ENCODE assay signal across 1 cellular context in genomic region chr14:21106506-21107359, GRCh38.
A peak's percentile ranks its signal among the peaks of the same experiment; 100 is the strongest.
TF ChIP-seq lines count a peak whose summit lies in the region.

No MANE protein-coding gene starts in this region.

TF ChIP-seq in HepG2, 621 proteins besides CTCF, POLR2A, EP300 and RAD21 (continued from another document and continues in another):
- TF ChIP-seq NFAT5 (CRISPR knock-in tag; IDR thresholded peaks at IDR 0.05) (no peak; the same call in 1 of the 2 replicates), ONECUT2 (CRISPR knock-in tag; IDR thresholded peaks at IDR 0.05) (no peak), ZNF446 (CRISPR knock-in tag; IDR thresholded peaks at IDR 0.05) (no peak), SNAPC5 (CRISPR knock-in tag; IDR thresholded peaks at IDR 0.05; ENCODE audit: borderline replicate concordance) (no peak), ZNF841 (CRISPR knock-in tag; IDR thresholded peaks at IDR 0.05; ENCODE audit: borderline replicate concordance) (no peak), NFKB2 (CRISPR knock-in tag; IDR thresholded peaks at IDR 0.05; ENCODE audit: borderline replicate concordance) (peak; percentile 76; the same call in 1 of the 2 replicates), ZSCAN29 (CRISPR knock-in tag; conservative IDR thresholded peaks at IDR 0.05) (peak; percentile 72; the same call in 1 of the 2 replicates), MED13 (CRISPR knock-in tag; IDR thresholded peaks at IDR 0.05) (no peak), RAD51 (IDR thresholded peaks at IDR 0.05; ENCODE audit: borderline replicate concordance) (no peak), AGO2 (optimal IDR thresholded peaks at IDR 0.05; ENCODE audit: low read depth, low read length) (no peak), MXD1 (CRISPR knock-in tag; IDR thresholded peaks at IDR 0.05) (peak; percentile 63; the same call in 1 of the 2 replicates), RFXAP (CRISPR knock-in tag; IDR thresholded peaks at IDR 0.05; ENCODE audit: borderline replicate concordance) (no peak), ZSCAN20 (CRISPR knock-in tag; IDR thresholded peaks at IDR 0.05; ENCODE audit: borderline replicate concordance) (0 out of 2 replicates have a peak, but pooled peaks have one; percentile 20), MEF2D (CRISPR knock-in tag; IDR thresholded peaks at IDR 0.05) (peak; percentile 66; the same call in 1 of the 2 replicates), TARDBP (CRISPR knock-in tag; IDR thresholded peaks at IDR 0.05) (no peak; the same call in 1 of the 2 replicates), ZNF773 (CRISPR knock-in tag; IDR thresholded peaks at IDR 0.05; ENCODE audit: borderline replicate concordance) (no peak), ZNF768 (CRISPR knock-in tag; IDR thresholded peaks at IDR 0.05) (peak; percentile 55), TERF1 (CRISPR knock-in tag; IDR thresholded peaks at IDR 0.05) (no peak), SOX5 (CRISPR knock-in tag; IDR thresholded peaks at IDR 0.05; ENCODE audit: borderline replicate concordance) (peak; percentile 37), ZMYM3 (CRISPR knock-in tag; IDR thresholded peaks at IDR 0.05) (0 out of 2 replicates have a peak, but pooled peaks have one; percentile 57), ZFAT (CRISPR knock-in tag; conservative IDR thresholded peaks at IDR 0.05) (no peak), ARNT2 (CRISPR knock-in tag; IDR thresholded peaks at IDR 0.05; ENCODE audit: low read depth) (0 out of 2 replicates have a peak, but pooled peaks have one; percentile 6), NFYB (CRISPR knock-in tag; IDR thresholded peaks at IDR 0.05) (0 out of 2 replicates have a peak, but pooled peaks have one; percentile 16), SCMH1 (CRISPR knock-in tag; IDR thresholded peaks at IDR 0.05; ENCODE audit: borderline replicate concordance) (no peak), PRDM15 (CRISPR knock-in tag; IDR thresholded peaks at IDR 0.05) (no peak), ZNF263 (CRISPR knock-in tag; IDR thresholded peaks at IDR 0.05) (no peak), NFRKB (IDR thresholded peaks at IDR 0.05) (no peak), ZNF597 (CRISPR knock-in tag; IDR thresholded peaks at IDR 0.05) (no peak), SALL1 (CRISPR knock-in tag; IDR thresholded peaks at IDR 0.05) (peak; percentile 74), ZMAT3 (CRISPR knock-in tag; conservative IDR thresholded peaks at IDR 0.05) (no peak), ZNF34 (CRISPR knock-in tag; IDR thresholded peaks at IDR 0.05; ENCODE audit: borderline replicate concordance) (no peak), ZSCAN22 (CRISPR knock-in tag; IDR thresholded peaks at IDR 0.05) (no peak), ESRRA (CRISPR knock-in tag; IDR thresholded peaks at IDR 0.05; ENCODE audit: low read depth) (no peak; the same call in 1 of the 2 replicates), ZNF484 (CRISPR knock-in tag; IDR thresholded peaks at IDR 0.05; ENCODE audit: borderline replicate concordance, low read depth) (no peak), HOXD1 (CRISPR knock-in tag; IDR thresholded peaks at IDR 0.05) (no peak; the same call in 1 of the 2 replicates), HES4 (CRISPR knock-in tag; IDR thresholded peaks at IDR 0.05; ENCODE audit: borderline replicate concordance) (no peak), ZNF678 (CRISPR knock-in tag; IDR thresholded peaks at IDR 0.05) (no peak), PHF8 (CRISPR knock-in tag; IDR thresholded peaks at IDR 0.05) (peak; percentile 53; the same call in 1 of the 2 replicates), ZNF354B (CRISPR knock-in tag; IDR thresholded peaks at IDR 0.05) (0 out of 2 replicates have a peak, but pooled peaks have one; percentile 15), EHMT2 (IDR thresholded peaks at IDR 0.05; ENCODE audit: borderline replicate concordance, low read depth, low read length) (no peak), ZNF577 (CRISPR knock-in tag; IDR thresholded peaks at IDR 0.05; ENCODE audit: borderline replicate concordance, low read depth) (no peak), HMGA1 (CRISPR knock-in tag; conservative IDR thresholded peaks at IDR 0.05) (no peak), ZBTB43 (CRISPR knock-in tag; conservative IDR thresholded peaks at IDR 0.05) (0 out of 2 replicates have a peak, but pooled peaks have one; percentile 41), JARID2 (CRISPR knock-in tag; IDR thresholded peaks at IDR 0.05; ENCODE audit: insufficient replicate concordance) (no peak), ZBTB42 (CRISPR knock-in tag; IDR thresholded peaks at IDR 0.05) (no peak), ZNF766 (CRISPR knock-in tag; IDR thresholded peaks at IDR 0.05; ENCODE audit: borderline replicate concordance) (no peak), CREBL2 (CRISPR knock-in tag; IDR thresholded peaks at IDR 0.05; ENCODE audit: borderline replicate concordance) (no peak), ZNF513 (CRISPR knock-in tag; conservative IDR thresholded peaks at IDR 0.05) (no peak), ZNF275 (CRISPR knock-in tag; IDR thresholded peaks at IDR 0.05; ENCODE audit: borderline replicate concordance) (no peak), XRCC5 (optimal IDR thresholded peaks at IDR 0.05; ENCODE audit: low read length) (peak; percentile 92), SOX13 (IDR thresholded peaks at IDR 0.05) (no peak), SOX13 (CRISPR knock-in tag; conservative IDR thresholded peaks at IDR 0.05 in 1 of 2, IDR thresholded peaks at IDR 0.05 in 1 of 2) (peak in 1 of 2 experiments; percentile 38; a peak in 1 of 4 replicates)
